In genomic region chr13:51808811-51809210, GRCh38 we compare ENCODE assay signal across 20 cellular contexts. TPM values are rescaled to one million over a fixed set of nuclear protein-coding genes. Genes with fewer than 3 reads are reported as not detected.
DNase-seq lines count a peak whose midpoint lies in the region; ATAC-seq, FAIRE-seq and TF ChIP-seq lines count a peak whose summit lies in the region.
"Had no signal": no experiment of that assay in that cellular context is flagged by ENCODE, and none has a peak within 500 bp of the region (broad histone marks: within the 10 kb centered on the region; RNA-seq: fewer than 3 reads in every experiment).

No MANE protein-coding gene starts in this region.

- H4K8ac ChIP-seq in H1 (ENCODE audit: extremely low read depth, insufficient read depth, low read length) = no peak overlapping the region

- no peak overlapping the region for H3K9ac ChIP-seq in H1 (replicated peaks in 1 of 4; ENCODE audit: extremely low read depth in 1 of 4, low read depth in 3 of 4, low read length in 3 of 4)

- H3K23ac ChIP-seq in H1 (ENCODE audit: insufficient read length) = no peak overlapping the region

- H3K4me1 ChIP-seq in H1 (replicated peaks in 1 of 4; ENCODE audit: control insufficient read depth in 3 of 4, insufficient read depth in 4 of 4, low read length in 3 of 4) = peaks cover 3 to 13% (median 4%) of the 10 kb centered on the region in 4 experiments; a peak in 6 of 7 replicates

- H3K9me3 Mint-ChIP-seq in activated T-cell treated with anti-CD3 and anti-CD28 coated beads, Interleukin-2, amount 50 U/mL, for 24 hours = no peaks in the 10 kb centered on the region
- no peaks in the 10 kb centered on the region for H3K9me3 Mint-ChIP-seq in T-cell

- no peak overlapping the region for H2BK12ac ChIP-seq in H1 (ENCODE audit: low read depth, low read length)

- H3K36me3 ChIP-seq in H1 (ENCODE audit: control insufficient read depth in 2 of 4, insufficient read depth in 4 of 4, low read length in 3 of 4) = no peaks in the 10 kb centered on the region

- no peaks in the 10 kb centered on the region for H4K20me1 ChIP-seq in H1 (replicated peaks in 1 of 2; ENCODE audit: control insufficient read depth in 1 of 2, insufficient read depth in 2 of 2, low read length in 2 of 2)

- no peak overlapping the region for H3K4me3 ChIP-seq in H1 (ENCODE audit: extremely low read depth in 1 of 4, insufficient read depth in 2 of 4, low read depth in 3 of 4, low read length in 4 of 4)

- H2AK5ac ChIP-seq in H1 (ENCODE audit: low read depth, low read length) = no peak overlapping the region

- H3K18ac ChIP-seq in H1 (ENCODE audit: extremely low read depth, low read length) = no peak overlapping the region

- H3K36me3 Mint-ChIP-seq in activated T-cell treated with anti-CD3 and anti-CD28 coated beads, Interleukin-2, amount 50 U/mL, for 24 hours (ENCODE audit: low read depth) = peaks cover 22% of the 10 kb centered on the region
- peaks cover 23% of the 10 kb centered on the region for H3K36me3 Mint-ChIP-seq in T-cell

- H3K27me3 Mint-ChIP-seq in activated T-cell treated with anti-CD3 and anti-CD28 coated beads, Interleukin-2, amount 50 U/mL, for 24 hours = no peaks in the 10 kb centered on the region
- H3K27me3 Mint-ChIP-seq in T-cell = no peaks in the 10 kb centered on the region

- H2BK5ac ChIP-seq in H1 (ENCODE audit: low read depth, low read length) = no peak overlapping the region

- CTCF ChIA-PET in T-cell (lab: Charles Lee) = interaction anchor here in 1 of 2 donors (1.2 to 1.5 kb wide), 2 partner anchors 24 to 27 kb away, joined by 4 read pairs; no protein-coding TSS in a partner anchor
- CTCF ChIA-PET in H1 (lab: Charles Lee; ENCODE audit: partially characterized antibody) = interaction anchor here (1.1 to 7.5 kb wide), 3 partner anchors 11 to 16 kb away, joined by 3 to 98 read pairs (median 6); no protein-coding TSS in a partner anchor

- H4K91ac ChIP-seq in H1 (replicated peaks; ENCODE audit: insufficient read length, low read length) = no peak overlapping the region

- no peaks in the 10 kb centered on the region for H3K79me2 ChIP-seq in H1 (ENCODE audit: control insufficient read depth in 1 of 2, insufficient read depth in 2 of 2, low read length in 2 of 2)

- no peak for TF ChIP-seq CTCF in H1 (IDR thresholded peaks at IDR 0.05; ENCODE audit: control extremely low read depth in 1 of 3, insufficient read depth in 1 of 3, low read depth in 1 of 3, low read length in 3 of 3)

- H3K27ac ChIP-seq in H1 (ENCODE audit: low read depth, low read length) = no peak overlapping the region
- H3K27ac ChIP-seq: 22Rv1 had no signal

- no peak for FAIRE-seq in H1 (lab: Jason Lieb, UNC)
- FAIRE-seq: D721Med, GM12892 had no signal

- H3K23me2 ChIP-seq in H1 (ENCODE audit: low read depth, low read length) = peaks cover 5% of the 10 kb centered on the region

- POLR2A ChIA-PET in T-cell (lab: Charles Lee) = interaction anchor here in 1 of 2 donors (0.8 kb wide), 1 partner anchor 359 kb away, joined by 3 read pairs; no protein-coding TSS in a partner anchor
- POLR2A ChIA-PET in H1 (lab: Charles Lee; ENCODE audit: partially characterized antibody) = interaction anchor here (1.3 kb wide), 1 partner anchor 9 kb away, joined by 3 read pairs; no protein-coding TSS in a partner anchor

- H2BK20ac ChIP-seq in H1 (ENCODE audit: low read length) = no peak overlapping the region

- H2AFZ ChIP-seq in H1 (ENCODE audit: low read length) = no peak overlapping the region

- H3K4ac ChIP-seq in H1 (replicated peaks; ENCODE audit: insufficient read length, low read depth, low read length) = no peak overlapping the region

- ATAC-seq in T-cell (replicated peaks in 1 of 4) (no peak), HG02588 (IDR thresholded peaks at IDR 0.05; ENCODE audit: unreplicated experiment) (no peak)

- no peak overlapping the region for H4K5ac ChIP-seq in H1 (ENCODE audit: insufficient read length, low read depth, low read length)

- H3K27ac Mint-ChIP-seq in activated T-cell treated with anti-CD3 and anti-CD28 coated beads, Interleukin-2, amount 50 U/mL, for 24 hours = peak overlapping the region; percentile 15
- peak overlapping the region; percentile 16 to 24 for H3K27ac Mint-ChIP-seq in T-cell

- no peak overlapping the region for H3K56ac ChIP-seq in H1 (replicated peaks; ENCODE audit: insufficient read length, low read depth, low read length)

- TF ChIP-seq RAD21 in H1 (IDR thresholded peaks at IDR 0.05 in 1 of 2, conservative IDR thresholded peaks at IDR 0.05 in 1 of 2; ENCODE audit: low read depth in 2 of 2, low read length in 2 of 2) = no peak

- H3K4me3 Mint-ChIP-seq in activated T-cell treated with anti-CD3 and anti-CD28 coated beads, Interleukin-2, amount 50 U/mL, for 24 hours = no peak overlapping the region
- H3K4me3 Mint-ChIP-seq in T-cell = no peak overlapping the region

- H2BK120ac ChIP-seq in H1 (replicated peaks; ENCODE audit: low read depth, low read length) = no peak overlapping the region

- H2BK15ac ChIP-seq in H1 (ENCODE audit: low read length) = no peak overlapping the region

- TF ChIP-seq POLR2A in H1 (IDR thresholded peaks at IDR 0.05; ENCODE audit: control extremely low read depth in 1 of 2, low read depth in 2 of 2, low read length in 2 of 2) = no peak

- H3K4me1 Mint-ChIP-seq in activated T-cell treated with anti-CD3 and anti-CD28 coated beads, Interleukin-2, amount 50 U/mL, for 24 hours (ENCODE audit: low read depth) = peaks cover 56% of the 10 kb centered on the region
- peaks cover 43 to 53% (median 49%) of the 10 kb centered on the region in 3 donors for H3K4me1 Mint-ChIP-seq in T-cell

- 0 out of 7 replicates have a peak, but pooled peaks cover 0 to 2% (median 0%) of the 10 kb centered on the region in 4 experiments for H3K27me3 ChIP-seq in H1 (replicated peaks in 1 of 4; ENCODE audit: control insufficient read depth in 3 of 4, extremely low read depth in 1 of 4, insufficient read depth in 3 of 4, low read length in 3 of 4)

- no peaks in the 10 kb centered on the region for H3K79me1 ChIP-seq in H1 (ENCODE audit: low read depth, low read length)

- no peak overlapping the region for H3K14ac ChIP-seq in H1 (ENCODE audit: insufficient read length)

- no peaks in the 10 kb centered on the region for H3K9me3 ChIP-seq in H1 (ENCODE audit: insufficient read depth in 2 of 2, low read depth in 1 of 2, low read length in 1 of 2)

- TF ChIP-seq EP300 in H1 (IDR thresholded peaks at IDR 0.05; ENCODE audit: borderline replicate concordance in 1 of 2, low read depth in 2 of 2, low read length in 2 of 2) = no peak

- no peak for DNase-seq in activated T-cell treated with anti-CD3 and anti-CD28 coated beads, Interleukin-2, amount 50 U/mL, for 24 hours
- no peak for DNase-seq in activated T-cell treated with anti-CD3 and anti-CD28 coated beads, Interleukin-2, amount 50 U/mL, for 1 hour
- DNase-seq in T-cell = no peak
- DNase-seq in H1 (ENCODE audit: low read depth in 1 of 2, low spot score in 2 of 2) = no peak
- DNase-seq in C1 segment of cervical spinal cord (lab: John Stamatoyannopoulos, UW) = no peak
- no peak for DNase-seq in pons (ENCODE audit: low spot score)
- DNase-seq: COR-L47, DMS153, DND-41, GDM1, GOT3, HCEC 1CT, IMR-90 had no signal

- H3K4me2 ChIP-seq in H1 (ENCODE audit: insufficient read depth in 1 of 2, low read depth in 2 of 2, low read length in 2 of 2) = no peak overlapping the region

TF ChIP-seq in H1, 55 proteins besides CTCF, POLR2A, EP300 and RAD21:
- no peak for TF ChIP-seq MAX (IDR thresholded peaks at IDR 0.05)
- TF ChIP-seq CHD2 (IDR thresholded peaks at IDR 0.05; ENCODE audit: low read length) = no peak
- 0 out of 2 replicates have a peak, but pooled peaks have one; percentile 10 for TF ChIP-seq KDM1A (IDR thresholded peaks at IDR 0.05; ENCODE audit: borderline replicate concordance, low read length)
TF ChIP-seq in H1: peak in this region for 1.

RNA-seq across cellular contexts. Expression of gene DHRS12, which starts 4.8 kb away (rescaled TPM):
- 10 to 100 TPM; 18.1 to 27.8 (median 21.7) TPM for total RNA-seq in T-cell
- 6.0 and 8.7 TPM in 2 replicates for total RNA-seq in H1 (2021; fragmentation: NEBNext Ultra II Directional; extraction: Animal tissue kit (Norgen Biotek cat#: 25700))
- 8.7 and 10.3 TPM in 2 replicates for polyA plus RNA-seq in H1 (2011; rRNA removed)
- 9.7 TPM for polyA plus RNA-seq in H1 (2011; cell fraction: cytosol; rRNA removed)
- 19.8 TPM for polyA plus RNA-seq in H1 (2011; cell fraction: nucleus; rRNA removed)
- 10.0 to 13.4 TPM (median 11.4 TPM) in 4 replicates for polyA plus RNA-seq in H1 (2012, experiment 1 of 2)
- 4.7 TPM for polyA plus RNA-seq in H1 (2012, experiment 2 of 2)
- polyA plus RNA-seq in H1 (2013, experiment 1 of 2) = 8.4 TPM
- 9.0 TPM for polyA plus RNA-seq in H1 (2013, experiment 2 of 2)
- 5.3 and 7.8 TPM in 2 replicates for polyA minus RNA-seq in H1 (2011; rRNA and poly(A)+ RNA removed)
- 7.1 TPM for polyA minus RNA-seq in H1 (2011; cell fraction: cytosol; rRNA and poly(A)+ RNA removed)
- polyA minus RNA-seq in H1 (2011; cell fraction: nucleus; rRNA and poly(A)+ RNA removed) = 14.8 TPM

RNA-seq across cellular contexts. Expression of gene TMEM272, which starts 36.2 kb away (rescaled TPM):
- 1 to 10 TPM; 5.2 to 9.0 (median 8.8) TPM for total RNA-seq in T-cell
- not detected in 2 replicates for total RNA-seq in H1 (2021; fragmentation: NEBNext Ultra II Directional; extraction: Animal tissue kit (Norgen Biotek cat#: 25700))
- 0.05 and 0.06 TPM in 2 replicates for polyA plus RNA-seq in H1 (2011; rRNA removed)
- polyA plus RNA-seq in H1 (2011; cell fraction: cytosol; rRNA removed) = 0.04 TPM
- 0.43 TPM for polyA plus RNA-seq in H1 (2011; cell fraction: nucleus; rRNA removed)
- 0.06 to 0.32 TPM (median 0.09 TPM) in 3 of 4 replicates, not detected in the other for polyA plus RNA-seq in H1 (2012, experiment 1 of 2)
- polyA plus RNA-seq in H1 (2012, experiment 2 of 2) = not detected
- 0.04 TPM for polyA plus RNA-seq in H1 (2013, experiment 1 of 2)
- 0.02 TPM for polyA plus RNA-seq in H1 (2013, experiment 2 of 2)
- polyA minus RNA-seq in H1 (2011; rRNA and poly(A)+ RNA removed) = 0.28 and 0.29 TPM in 2 replicates
- polyA minus RNA-seq in H1 (2011; cell fraction: cytosol; rRNA and poly(A)+ RNA removed) = not detected
- 0.30 TPM for polyA minus RNA-seq in H1 (2011; cell fraction: nucleus; rRNA and poly(A)+ RNA removed)
- total RNA-seq: A673, HT-29, IMR-90 had no signal
- polyA plus RNA-seq: BJ, IMR-90 had no signal

RNA-seq across cellular contexts. Expression of gene CCDC70, which starts 53.0 kb away (rescaled TPM):
- total RNA-seq in T-cell = not detected
- total RNA-seq in H1 (2021; fragmentation: NEBNext Ultra II Directional; extraction: Animal tissue kit (Norgen Biotek cat#: 25700)) = not detected in 2 replicates
- polyA plus RNA-seq in H1 (2011; rRNA removed) = not detected in 2 replicates
- polyA plus RNA-seq in H1 (2011; cell fraction: cytosol; rRNA removed) = not detected
- not detected for polyA plus RNA-seq in H1 (2011; cell fraction: nucleus; rRNA removed)
- not detected in 4 replicates for polyA plus RNA-seq in H1 (2012, experiment 1 of 2)
- not detected for polyA plus RNA-seq in H1 (2012, experiment 2 of 2)
- polyA plus RNA-seq in H1 (2013, experiment 1 of 2) = not detected
- not detected for polyA plus RNA-seq in H1 (2013, experiment 2 of 2)
- not detected in 2 replicates for polyA minus RNA-seq in H1 (2011; rRNA and poly(A)+ RNA removed)
- polyA minus RNA-seq in H1 (2011; cell fraction: cytosol; rRNA and poly(A)+ RNA removed) = not detected
- not detected for polyA minus RNA-seq in H1 (2011; cell fraction: nucleus; rRNA and poly(A)+ RNA removed)
- total RNA-seq: A673, HT-29, IMR-90 had no signal
- polyA plus RNA-seq: BJ, IMR-90 had no signal
